In genomic region chr1:169086603-169087455, GRCh38 we compare ENCODE assay signal across 13 cellular contexts. TPM values are rescaled to one million over a fixed set of nuclear protein-coding genes. Genes with fewer than 3 reads are reported as not detected.
DNase-seq lines count a peak whose midpoint lies in the region; ATAC-seq, FAIRE-seq and TF ChIP-seq lines count a peak whose summit lies in the region.
"Had no signal": no experiment of that assay in that cellular context is flagged by ENCODE, and none has a peak within 500 bp of the region (broad histone marks: within the 10 kb centered on the region; RNA-seq: fewer than 3 reads in every experiment).

No MANE protein-coding gene starts in this region.

- H4K20me1 ChIP-seq in GM12878 (ENCODE audit: control insufficient read depth, insufficient read depth) (no peaks in the 10 kb centered on the region), GM23338 (replicated peaks; ENCODE audit: insufficient read depth) (no peaks in the 10 kb centered on the region)

- no peaks in the 10 kb centered on the region; the same call in 1 of the 2 replicates for H3K9me2 ChIP-seq in GM23338 (ENCODE audit: insufficient read depth)

- no peak for TF ChIP-seq RAD21 in GM12878 (IDR thresholded peaks at IDR 0.05; ENCODE audit: insufficient read depth, low read depth, low read length)

- SMC1A ChIA-PET in GM12878 (lab: Charles Lee; ENCODE audit: uncharacterized antibody, unreplicated experiment) = interaction anchor here (0.7 to 17.5 kb wide), 13 partner anchors 8 to 62 kb away, joined by 3 to 188 read pairs (median 5); partner anchors contain the start of gene ATP1B1

- no peaks in the 10 kb centered on the region for H3K9me3 Mint-ChIP-seq in CD4-positive, alpha-beta memory T cell
- no peaks in the 10 kb centered on the region for H3K9me3 Mint-ChIP-seq in GM23338
- H3K9me3 Mint-ChIP-seq: CD8-positive, alpha-beta T cell had no signal

- no peak; a peak in 1 of 4 replicates for TF ChIP-seq EP300 in GM12878 (IDR thresholded peaks at IDR 0.05; ENCODE audit: borderline replicate concordance in 1 of 2, control insufficient read depth in 1 of 2, low read depth in 2 of 2, low read length in 2 of 2)

- H3K4me2 ChIP-seq in GM12878 (ENCODE audit: control insufficient read depth, insufficient read depth) = no peak overlapping the region
- no peak overlapping the region for H3K4me2 ChIP-seq in GM23338

- RAD21 ChIA-PET in GM12878 (lab: Charles Lee; ENCODE audit: unreplicated experiment) = interaction anchor here (0.7 to 9.8 kb wide), 2 partner anchors 22 to 40 kb away, joined by 3 to 109 read pairs; no protein-coding TSS in a partner anchor

- no peaks in the 10 kb centered on the region for H3K27me3 ChIP-seq in CD4-positive, alpha-beta memory T cell (ENCODE audit: insufficient read depth, low read length)
- H3K27me3 ChIP-seq in GM12878 (replicated peaks in 1 of 2; ENCODE audit: control insufficient read depth in 2 of 2, insufficient read depth in 2 of 2, low read length in 1 of 2) = no peaks in the 10 kb centered on the region
- no peaks in the 10 kb centered on the region for H3K27me3 ChIP-seq in GM23338 (ENCODE audit: insufficient read depth)

- no peak for TF ChIP-seq POLR2A in GM12878 (IDR thresholded peaks at IDR 0.05; ENCODE audit: low read depth, low read length)

- CTCF ChIA-PET in CD4-positive, alpha-beta memory T cell (lab: Charles Lee; ENCODE audit: partially characterized antibody) = interaction anchor here (1.0 to 1.4 kb wide), 2 partner anchors 16 to 648 kb away, joined by 3 read pairs; no protein-coding TSS in a partner anchor
- CTCF ChIA-PET in GM12878 (lab: Yijun Ruan, JAX) = interaction anchor here (0.5 to 1.9 kb wide), 4 partner anchors 15 to 210 kb away, joined by 3 to 7 read pairs (median 4); no protein-coding TSS in a partner anchor

- H2AFZ ChIP-seq in GM12878 (ENCODE audit: control insufficient read depth, low read depth, low read length) (no peak overlapping the region), GM23338 (no peak overlapping the region)

- peaks cover 10% of the 10 kb centered on the region for H3K4me1 ChIP-seq in CD4-positive, alpha-beta memory T cell (ENCODE audit: insufficient read depth, low read length)
- peaks cover 16% of the 10 kb centered on the region for H3K4me1 ChIP-seq in GM12878 (ENCODE audit: control insufficient read depth, insufficient read depth, low read length)
- H3K4me1 ChIP-seq in GM23338 (ENCODE audit: insufficient read depth) = 0 out of 2 replicates have a peak, but pooled peaks cover 7% of the 10 kb centered on the region

- no peak overlapping the region for H3K9ac ChIP-seq in GM12878 (ENCODE audit: control insufficient read depth, insufficient read depth, low read length)

- no peaks in the 10 kb centered on the region for H3K9me3 ChIP-seq in CD4-positive, alpha-beta memory T cell (ENCODE audit: control insufficient read depth in 1 of 2, low read length in 2 of 2)
- H3K9me3 ChIP-seq in GM12878 (replicated peaks; ENCODE audit: control insufficient read depth, insufficient read depth, low read length) = no peaks in the 10 kb centered on the region

- in situ Hi-C loops in GM12878 (cut with MboI) = no loop called here

- H3K4me3 Mint-ChIP-seq in CD4-positive, alpha-beta memory T cell = no peak overlapping the region
- H3K4me3 Mint-ChIP-seq in GM23338 = no peak overlapping the region
- H3K4me3 Mint-ChIP-seq: CD8-positive, alpha-beta T cell had no signal

- peak in 4 of 5 donors; percentile 21 to 44 (median 24) for DNase-seq in CD4-positive, alpha-beta memory T cell
- DNase-seq in NCI-H146 treated with DMSO at 0.1 percent for 48 hours (lab: John Stamatoyannopoulos, UW; ENCODE audit: unreplicated experiment) (peak; percentile 57), GM12878 (ENCODE audit: low read depth, low spot score) (no peak), left colon (no peak), H4 (ENCODE audit: low spot score) (no peak), NCI-H187 (lab: John Stamatoyannopoulos, UW) (no peak), hepatic stellate cell (ENCODE audit: low spot score) (no peak), GM23338 (ENCODE audit: low spot score) (no peak)
- DNase-seq: activated effector memory CD4-positive, alpha-beta T cell treated with Interleukin-2 at 50 U/mL for 16 hours; CD8-positive, alpha-beta T cell; MV-4-11; occipital lobe; T-helper 1 cell had no signal

- H3F3A ChIP-seq in GM23338 (replicated peaks; ENCODE audit: low read depth) = no peaks in the 10 kb centered on the region

- no peaks in the 10 kb centered on the region for H3K36me3 ChIP-seq in CD4-positive, alpha-beta memory T cell (ENCODE audit: insufficient read depth, low read length)
- H3K36me3 ChIP-seq in GM12878 (ENCODE audit: control insufficient read depth in 2 of 2, insufficient read depth in 2 of 2, low read length in 1 of 2) (no peaks in the 10 kb centered on the region), GM23338 (ENCODE audit: insufficient read depth) (no peaks in the 10 kb centered on the region)

- H3K79me2 ChIP-seq in GM12878 (ENCODE audit: control insufficient read depth, insufficient read depth, low read length) (no peaks in the 10 kb centered on the region), GM23338 (replicated peaks; ENCODE audit: insufficient read depth) (no peaks in the 10 kb centered on the region)

- no peak overlapping the region for H3K4me3 ChIP-seq in CD4-positive, alpha-beta memory T cell (ENCODE audit: low read length in 2 of 2)
- no peak overlapping the region for H3K4me3 ChIP-seq in GM12878
- no peak overlapping the region for H3K4me3 ChIP-seq in GM23338

- peaks cover 0 to 3% of the 10 kb centered on the region in 2 donors for H3K27me3 Mint-ChIP-seq in CD4-positive, alpha-beta memory T cell
- H3K27me3 Mint-ChIP-seq in GM23338 (ENCODE audit: insufficient read depth, low read depth, poor library complexity) = peaks cover 7% of the 10 kb centered on the region

- POLR2A ChIA-PET in CD4-positive, alpha-beta memory T cell (lab: Charles Lee; ENCODE audit: partially characterized antibody) = no interaction called here
- POLR2A ChIA-PET in GM12878 (lab: Charles Lee) = interaction anchor here (0.5 to 1.8 kb wide), 5 partner anchors 22 to 689 kb away, joined by 3 to 4 read pairs (median 3); no protein-coding TSS in a partner anchor

- ATAC-seq in GM12878 (peak; percentile 22; the same call in 2 of the 3 replicates), left colon (peak; percentile 79), GM23338 (no peak)
- ATAC-seq: CD8-positive, alpha-beta T cell had no signal

- peak overlapping the region in 6 of 7 donors; percentile 5 to 88 (median 79) for H3K27ac Mint-ChIP-seq in CD4-positive, alpha-beta memory T cell
- H3K27ac Mint-ChIP-seq in GM23338 = no peak overlapping the region
- H3K27ac Mint-ChIP-seq: CD8-positive, alpha-beta T cell had no signal

- peaks cover 12 to 22% (median 17%) of the 10 kb centered on the region in 4 donors for H3K4me1 Mint-ChIP-seq in CD4-positive, alpha-beta memory T cell
- peaks cover 11% of the 10 kb centered on the region for H3K4me1 Mint-ChIP-seq in GM23338

- 67% methylated on average over 3 of the region's 3 CpGs for WGBS in GM12878 (ENCODE audit: insufficient coverage, insufficient replicate concordance, low lambda C conversion rate, missing lambda C conversion rate)

- BruUV-seq in GM12878 (replicated peaks; lab: Mats Ljungman, UMichigan) = no TSS peak

- H3K27ac ChIP-seq in CD4-positive, alpha-beta memory T cell (ENCODE audit: low read depth, low read length) = no peak overlapping the region
- H3K27ac ChIP-seq in GM12878 (ENCODE audit: control insufficient read depth, insufficient read depth) (no peak overlapping the region), GM23338 (ENCODE audit: low read depth) (no peak overlapping the region)

- intact Hi-C loops in CD4-positive, alpha-beta memory T cell (cut with micrococcal nuclease) = no loop called here
- intact Hi-C loops in GM12878 (cut with micrococcal nuclease; ENCODE audit: unreplicated experiment) = no loop called here
- intact Hi-C loops in left colon (cut with DNase I, micrococcal nuclease) = no loop called here

- TF ChIP-seq CTCF in GM12878 (IDR thresholded peaks at IDR 0.05 in 2 of 3, conservative IDR thresholded peaks at IDR 0.05 in 1 of 3; ENCODE audit: control insufficient read depth in 2 of 3, extremely low read depth in 1 of 3, insufficient read depth in 1 of 3, low read depth in 3 of 3, low read length in 3 of 3) (no peak), GM23338 (conservative IDR thresholded peaks at IDR 0.05; ENCODE audit: low read depth in 2 of 2) (no peak)

- H3K36me3 Mint-ChIP-seq in CD4-positive, alpha-beta memory T cell = no peaks in the 10 kb centered on the region
- no peaks in the 10 kb centered on the region for H3K36me3 Mint-ChIP-seq in GM23338 (ENCODE audit: low read depth)
- H3K36me3 Mint-ChIP-seq: CD8-positive, alpha-beta T cell had no signal

- no peak for FAIRE-seq in GM12878 (lab: Jason Lieb, UNC)

TF ChIP-seq in GM12878, 131 proteins besides CTCF, POLR2A, EP300 and RAD21 (continues in another document):
- TF ChIP-seq SUPT20H (IDR thresholded peaks at IDR 0.05; ENCODE audit: borderline replicate concordance, control insufficient read depth, low read depth, low read length) (no peak), ZNF622 (IDR thresholded peaks at IDR 0.05) (no peak)

TF ChIP-seq in GM23338, 12 proteins besides CTCF, POLR2A, EP300 and RAD21:
- TF ChIP-seq EZH2 (IDR thresholded peaks at IDR 0.05; ENCODE audit: low read depth, unreplicated experiment) (no peak), NANOG (IDR thresholded peaks at IDR 0.05; ENCODE audit: borderline replicate concordance) (no peak)

RNA-seq across cellular contexts. Expression of gene ATP1B1, which starts 19.7 kb away (rescaled TPM):
- total RNA-seq in CD4-positive, alpha-beta memory T cell = 1 to 10 TPM; 3.3 to 3.5 TPM
- 1 to 10 TPM; 1.2 to 1.6 TPM for polyA plus RNA-seq in CD4-positive, alpha-beta memory T cell
- 4.3 and 4.8 TPM in 2 replicates for total RNA-seq in GM12878 (2013; cell fraction: nucleolus; rRNA removed)
- total RNA-seq in GM12878 (2014; rRNA removed) (0.76 and 0.96 TPM in 2 replicates), GM12878 (2014; rRNA removed; fragmentation: Illumina TruSeq; extraction: Trizol) (1.2 and 1.4 TPM in 2 replicates), GM12878 (2021) (2.7 and 3.2 TPM in 2 replicates), left colon (100 to 1,000 TPM; 697 to 795 TPM)
- 3.1 TPM for polyA plus RNA-seq in GM12878 (2011; ENCODE audit: low read depth)
- polyA plus RNA-seq in GM12878 (2011; rRNA removed) (14.0 and 19.7 TPM in 2 replicates), GM12878 (2014; fragmentation: Illumina TruSeq; extraction: Trizol) (1.6 and 2.6 TPM in 2 replicates), GM12878 (2014; fragmentation: Nextera tagmentation; extraction: Ambion mirVana) (under 1 TPM; 0.84 to 0.90 TPM), GM12878 (2014; rRNA removed) (1.1 and 1.3 TPM in 2 replicates), GM12878 (2016; fragmentation: Nextera tagmentation; extraction: Ambion mirVana) (1 to 10 TPM; 2.0 to 2.1 TPM), GM23338 (2016; fragmentation: Nextera tagmentation; extraction: Ambion mirVana) (69.2 and 73.4 TPM in 2 replicates)
- polyA plus RNA-seq in GM12878 (2011; cell fraction: cytosol; rRNA removed) = 6.6 and 7.5 TPM in 2 replicates
- polyA plus RNA-seq in GM12878 (2011; cell fraction: nucleus; rRNA removed) = 6.6 and 7.0 TPM in 2 replicates
- polyA plus RNA-seq in GM12878 (2012) = 4.0 and 8.0 TPM in 2 replicates
- polyA minus RNA-seq in GM12878 (2011; rRNA and poly(A)+ RNA removed) = 9.7 and 11.3 TPM in 2 replicates
- 7.1 and 8.2 TPM in 2 replicates for polyA minus RNA-seq in GM12878 (2011; cell fraction: cytosol; rRNA and poly(A)+ RNA removed)
- polyA minus RNA-seq in GM12878 (2011; cell fraction: nucleus; rRNA and poly(A)+ RNA removed) = 5.3 and 8.1 TPM in 2 replicates
- 32.0 and 49.2 TPM in 2 replicates for total RNA-seq in H4 (2014; rRNA removed; shearing (Covaris generic))
- 48.9 and 51.0 TPM in 2 replicates for total RNA-seq in GM23338 (2014; rRNA removed; shearing (Covaris generic))

Comparison
In these comparisons a context has a peak if more than half of its experiments do, and no peak if none do; other contexts are left out.
1. DNase-seq: peak in CD4-positive, alpha-beta memory T cell (4 of 5) and NCI-H146 treated with DMSO at 0.1 percent for 48 hours (single experiment); none in GM12878 (single experiment), left colon (0 of 2), H4 (single experiment), NCI-H187 (0 of 2), hepatic stellate cell (single experiment) and GM23338 (single experiment).
2. RNA of gene ATP1B1, which starts 19.7 kb away (total RNA-seq): 697 to 795 TPM in left colon; 48.9 to 51.0 TPM in GM23338, 32.0 to 49.2 TPM in H4, 3.3 to 3.5 TPM in CD4-positive, alpha-beta memory T cell and 0.76 to 4.8 TPM in GM12878; every median in the first group is over 10 times any median in the second.